ENCODE assay signal across 1 cellular context in the genomic region with DNA sequence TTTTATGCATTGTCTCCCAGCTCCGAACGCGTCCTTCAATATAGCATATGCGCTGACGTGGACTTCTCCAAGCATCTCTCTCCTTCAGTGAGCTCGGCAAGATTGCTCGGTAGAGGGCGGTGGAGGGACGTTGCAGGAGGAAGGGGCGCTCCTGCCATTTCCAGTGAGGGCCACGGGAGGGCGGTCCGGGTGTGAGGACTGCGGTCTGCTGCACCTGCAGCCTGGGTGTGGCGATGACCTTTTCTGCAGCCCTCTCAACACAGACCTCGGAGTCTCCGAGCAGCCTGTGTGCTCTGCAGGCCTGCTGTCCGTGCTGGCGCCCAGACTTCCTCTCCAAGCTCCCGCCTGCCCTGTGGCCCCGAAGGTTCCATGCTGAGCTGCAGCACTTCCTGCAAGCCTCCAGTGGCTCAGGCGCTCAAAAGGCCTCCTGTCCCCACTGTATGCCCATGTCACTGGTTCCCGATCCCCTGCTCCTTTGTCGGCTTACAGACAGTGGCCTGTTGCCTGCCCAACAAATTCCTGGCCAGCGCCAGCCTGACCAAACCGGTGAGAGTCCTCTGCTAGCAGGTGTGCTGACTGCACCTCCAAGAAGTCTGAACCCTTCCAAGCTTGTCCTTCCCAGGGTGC.
TF ChIP-seq lines count a peak whose summit lies in the region.

No MANE protein-coding gene starts in this region.

TF ChIP-seq in K562, 482 proteins besides CTCF, POLR2A, EP300 and RAD21 (continued from another document and continues in another):
- no peak for TF ChIP-seq FOXM1 (IDR thresholded peaks at IDR 0.05; ENCODE audit: low read depth)
- TF ChIP-seq FOXM1 (CRISPR knock-in tag; IDR thresholded peaks at IDR 0.05; ENCODE audit: low read depth): 0 out of 2 replicates have a peak, but pooled peaks have one; percentile 81
- TF ChIP-seq SIRT6 (IDR thresholded peaks at IDR 0.05; ENCODE audit: low read depth, low read length): no peak
- TF ChIP-seq TAF7 (tag; IDR thresholded peaks at IDR 0.05): no peak
- no peak for TF ChIP-seq STAT5A (IDR thresholded peaks at IDR 0.05; ENCODE audit: borderline replicate concordance, low read length)
- no peak for TF ChIP-seq HNRNPUL1 (IDR thresholded peaks at IDR 0.05; ENCODE audit: low read length)
- TF ChIP-seq, protein P1, sequence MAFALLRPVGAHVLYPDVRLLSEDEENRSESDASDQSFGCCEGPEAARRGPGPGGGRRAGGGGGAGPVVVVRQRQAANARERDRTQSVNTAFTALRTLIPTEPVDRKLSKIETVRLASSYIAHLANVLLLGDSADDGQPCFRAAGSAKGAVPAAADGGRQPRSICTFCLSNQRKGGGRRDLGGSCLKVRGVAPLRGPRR (CRISPR knock-in tag; IDR thresholded peaks at IDR 0.05): no peak
- TF ChIP-seq, protein P2, sequence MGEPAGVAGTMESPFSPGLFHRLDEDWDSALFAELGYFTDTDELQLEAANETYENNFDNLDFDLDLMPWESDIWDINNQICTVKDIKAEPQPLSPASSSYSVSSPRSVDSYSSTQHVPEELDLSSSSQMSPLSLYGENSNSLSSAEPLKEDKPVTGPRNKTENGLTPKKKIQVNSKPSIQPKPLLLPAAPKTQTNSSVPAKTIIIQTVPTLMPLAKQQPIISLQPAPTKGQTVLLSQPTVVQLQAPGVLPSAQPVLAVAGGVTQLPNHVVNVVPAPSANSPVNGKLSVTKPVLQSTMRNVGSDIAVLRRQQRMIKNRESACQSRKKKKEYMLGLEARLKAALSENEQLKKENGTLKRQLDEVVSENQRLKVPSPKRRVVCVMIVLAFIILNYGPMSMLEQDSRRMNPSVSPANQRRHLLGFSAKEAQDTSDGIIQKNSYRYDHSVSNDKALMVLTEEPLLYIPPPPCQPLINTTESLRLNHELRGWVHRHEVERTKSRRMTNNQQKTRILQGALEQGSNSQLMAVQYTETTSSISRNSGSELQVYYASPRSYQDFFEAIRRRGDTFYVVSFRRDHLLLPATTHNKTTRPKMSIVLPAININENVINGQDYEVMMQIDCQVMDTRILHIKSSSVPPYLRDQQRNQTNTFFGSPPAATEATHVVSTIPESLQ (CRISPR knock-in tag; IDR thresholded peaks at IDR 0.05): no peak
- no peak for TF ChIP-seq CEBPB (tag; IDR thresholded peaks at IDR 0.05)
- no peak for TF ChIP-seq ZNF165 (CRISPR knock-in tag; IDR thresholded peaks at IDR 0.05; ENCODE audit: borderline replicate concordance)
- TF ChIP-seq ZNF561 (CRISPR knock-in tag; conservative IDR thresholded peaks at IDR 0.05): no peak
- TF ChIP-seq ILF3 (IDR thresholded peaks at IDR 0.05; ENCODE audit: borderline replicate concordance): no peak
- TF ChIP-seq, protein P3, sequence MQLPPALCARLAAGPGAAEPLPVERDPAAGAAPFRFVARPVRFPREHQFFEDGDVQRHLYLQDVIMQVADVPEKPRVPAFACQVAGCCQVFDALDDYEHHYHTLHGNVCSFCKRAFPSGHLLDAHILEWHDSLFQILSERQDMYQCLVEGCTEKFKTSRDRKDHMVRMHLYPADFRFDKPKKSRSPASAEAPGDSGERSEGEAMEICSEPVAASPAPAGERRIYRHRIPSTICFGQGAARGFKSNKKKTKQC (CRISPR knock-in tag; IDR thresholded peaks at IDR 0.05): peak; percentile 55
- TF ChIP-seq NCOA1 (IDR thresholded peaks at IDR 0.05; ENCODE audit: low read depth): no peak
- peak; percentile 90 for TF ChIP-seq L3MBTL2 (IDR thresholded peaks at IDR 0.05)
- peak in 1 of 2 experiments; percentile 80; a peak in 2 of 4 replicates for TF ChIP-seq NONO (IDR thresholded peaks at IDR 0.05; ENCODE audit: low read depth in 2 of 2, low read length in 1 of 2)
- peak; percentile 94 for TF ChIP-seq XRCC5 (IDR thresholded peaks at IDR 0.05; ENCODE audit: low read depth, low read length)
- TF ChIP-seq RBM15 (IDR thresholded peaks at IDR 0.05; ENCODE audit: insufficient read depth, low read length): no peak
- TF ChIP-seq CTBP1 (IDR thresholded peaks at IDR 0.05; ENCODE audit: borderline replicate concordance): peak; percentile 99
- TF ChIP-seq YY1 (IDR thresholded peaks at IDR 0.05; ENCODE audit: borderline replicate concordance in 1 of 3, control insufficient read depth in 1 of 3, extremely low read depth in 1 of 3, insufficient read depth in 3 of 3, insufficient read length in 1 of 3, insufficient replicate concordance in 2 of 3, low read depth in 1 of 3, low read length in 2 of 3): peak in 2 of 3 experiments; percentile 49 to 76
- TF ChIP-seq, protein P4, sequence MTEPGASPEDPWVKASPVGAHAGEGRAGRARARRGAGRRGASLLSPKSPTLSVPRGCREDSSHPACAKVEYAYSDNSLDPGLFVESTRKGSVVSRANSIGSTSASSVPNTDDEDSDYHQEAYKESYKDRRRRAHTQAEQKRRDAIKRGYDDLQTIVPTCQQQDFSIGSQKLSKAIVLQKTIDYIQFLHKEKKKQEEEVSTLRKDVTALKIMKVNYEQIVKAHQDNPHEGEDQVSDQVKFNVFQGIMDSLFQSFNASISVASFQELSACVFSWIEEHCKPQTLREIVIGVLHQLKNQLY (CRISPR knock-in tag; conservative IDR thresholded peaks at IDR 0.05): no peak
- TF ChIP-seq, protein P5, sequence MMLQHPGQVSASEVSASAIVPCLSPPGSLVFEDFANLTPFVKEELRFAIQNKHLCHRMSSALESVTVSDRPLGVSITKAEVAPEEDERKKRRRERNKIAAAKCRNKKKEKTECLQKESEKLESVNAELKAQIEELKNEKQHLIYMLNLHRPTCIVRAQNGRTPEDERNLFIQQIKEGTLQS (IDR thresholded peaks at IDR 0.05): no peak
- TF ChIP-seq, protein P5 (CRISPR knock-in tag; conservative IDR thresholded peaks at IDR 0.05): no peak
- peak; percentile 60 for TF ChIP-seq EP400 (IDR thresholded peaks at IDR 0.05)
- peak; percentile 7; the same call in 1 of the 2 replicates for TF ChIP-seq NFE2 (IDR thresholded peaks at IDR 0.05; ENCODE audit: low read depth)
- TF ChIP-seq, protein P6, sequence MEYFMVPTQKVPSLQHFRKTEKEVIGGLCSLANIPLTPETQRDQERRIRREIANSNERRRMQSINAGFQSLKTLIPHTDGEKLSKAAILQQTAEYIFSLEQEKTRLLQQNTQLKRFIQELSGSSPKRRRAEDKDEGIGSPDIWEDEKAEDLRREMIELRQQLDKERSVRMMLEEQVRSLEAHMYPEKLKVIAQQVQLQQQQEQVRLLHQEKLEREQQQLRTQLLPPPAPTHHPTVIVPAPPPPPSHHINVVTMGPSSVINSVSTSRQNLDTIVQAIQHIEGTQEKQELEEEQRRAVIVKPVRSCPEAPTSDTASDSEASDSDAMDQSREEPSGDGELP (CRISPR knock-in tag; IDR thresholded peaks at IDR 0.05; ENCODE audit: borderline replicate concordance): peak; percentile 86
- TF ChIP-seq, protein P7, sequence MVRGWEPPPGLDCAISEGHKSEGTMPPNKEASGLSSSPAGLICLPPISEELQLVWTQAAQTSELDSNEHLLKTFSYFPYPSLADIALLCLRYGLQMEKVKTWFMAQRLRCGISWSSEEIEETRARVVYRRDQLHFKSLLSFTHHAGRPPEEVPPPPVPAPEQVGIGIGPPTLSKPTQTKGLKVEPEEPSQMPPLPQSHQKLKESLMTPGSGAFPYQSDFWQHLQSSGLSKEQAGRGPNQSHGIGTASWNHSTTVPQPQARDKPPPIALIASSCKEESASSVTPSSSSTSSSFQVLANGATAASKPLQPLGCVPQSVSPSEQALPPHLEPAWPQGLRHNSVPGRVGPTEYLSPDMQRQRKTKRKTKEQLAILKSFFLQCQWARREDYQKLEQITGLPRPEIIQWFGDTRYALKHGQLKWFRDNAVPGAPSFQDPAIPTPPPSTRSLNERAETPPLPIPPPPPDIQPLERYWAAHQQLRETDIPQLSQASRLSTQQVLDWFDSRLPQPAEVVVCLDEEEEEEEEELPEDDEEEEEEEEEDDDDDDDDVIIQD (CRISPR knock-in tag; IDR thresholded peaks at IDR 0.05): no peak
- TF ChIP-seq MYBL2 (IDR thresholded peaks at IDR 0.05; ENCODE audit: low read depth): no peak
- TF ChIP-seq MYBL2 (CRISPR knock-in tag; IDR thresholded peaks at IDR 0.05; ENCODE audit: borderline replicate concordance): no peak
- TF ChIP-seq ZNF76 (CRISPR knock-in tag; IDR thresholded peaks at IDR 0.05; ENCODE audit: borderline replicate concordance): 0 out of 2 replicates have a peak, but pooled peaks have one; percentile 10
- TF ChIP-seq, protein P8, sequence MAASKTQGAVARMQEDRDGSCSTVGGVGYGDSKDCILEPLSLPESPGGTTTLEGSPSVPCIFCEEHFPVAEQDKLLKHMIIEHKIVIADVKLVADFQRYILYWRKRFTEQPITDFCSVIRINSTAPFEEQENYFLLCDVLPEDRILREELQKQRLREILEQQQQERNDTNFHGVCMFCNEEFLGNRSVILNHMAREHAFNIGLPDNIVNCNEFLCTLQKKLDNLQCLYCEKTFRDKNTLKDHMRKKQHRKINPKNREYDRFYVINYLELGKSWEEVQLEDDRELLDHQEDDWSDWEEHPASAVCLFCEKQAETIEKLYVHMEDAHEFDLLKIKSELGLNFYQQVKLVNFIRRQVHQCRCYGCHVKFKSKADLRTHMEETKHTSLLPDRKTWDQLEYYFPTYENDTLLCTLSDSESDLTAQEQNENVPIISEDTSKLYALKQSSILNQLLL (CRISPR knock-in tag; IDR thresholded peaks at IDR 0.05; ENCODE audit: borderline replicate concordance): no peak
- TF ChIP-seq TCF7L2 (IDR thresholded peaks at IDR 0.05; ENCODE audit: low read depth, low read length): no peak
- peak; percentile 79; the same call in 1 of the 2 replicates for TF ChIP-seq MTA3 (IDR thresholded peaks at IDR 0.05; ENCODE audit: borderline replicate concordance)
- peak; percentile 51; the same call in 1 of the 2 replicates for TF ChIP-seq C11orf30 (IDR thresholded peaks at IDR 0.05; ENCODE audit: low read depth)
- TF ChIP-seq ZKSCAN1 (IDR thresholded peaks at IDR 0.05; ENCODE audit: low read depth, low read length): peak; percentile 87
- TF ChIP-seq GATAD2A (IDR thresholded peaks at IDR 0.05): 0 out of 2 replicates have a peak, but pooled peaks have one; percentile 42
- no peak for TF ChIP-seq WHSC1 (IDR thresholded peaks at IDR 0.05; ENCODE audit: low read length)
- TF ChIP-seq, protein P9, sequence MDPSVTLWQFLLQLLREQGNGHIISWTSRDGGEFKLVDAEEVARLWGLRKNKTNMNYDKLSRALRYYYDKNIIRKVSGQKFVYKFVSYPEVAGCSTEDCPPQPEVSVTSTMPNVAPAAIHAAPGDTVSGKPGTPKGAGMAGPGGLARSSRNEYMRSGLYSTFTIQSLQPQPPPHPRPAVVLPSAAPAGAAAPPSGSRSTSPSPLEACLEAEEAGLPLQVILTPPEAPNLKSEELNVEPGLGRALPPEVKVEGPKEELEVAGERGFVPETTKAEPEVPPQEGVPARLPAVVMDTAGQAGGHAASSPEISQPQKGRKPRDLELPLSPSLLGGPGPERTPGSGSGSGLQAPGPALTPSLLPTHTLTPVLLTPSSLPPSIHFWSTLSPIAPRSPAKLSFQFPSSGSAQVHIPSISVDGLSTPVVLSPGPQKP (CRISPR knock-in tag; IDR thresholded peaks at IDR 0.05): no peak
- TF ChIP-seq, protein P10, sequence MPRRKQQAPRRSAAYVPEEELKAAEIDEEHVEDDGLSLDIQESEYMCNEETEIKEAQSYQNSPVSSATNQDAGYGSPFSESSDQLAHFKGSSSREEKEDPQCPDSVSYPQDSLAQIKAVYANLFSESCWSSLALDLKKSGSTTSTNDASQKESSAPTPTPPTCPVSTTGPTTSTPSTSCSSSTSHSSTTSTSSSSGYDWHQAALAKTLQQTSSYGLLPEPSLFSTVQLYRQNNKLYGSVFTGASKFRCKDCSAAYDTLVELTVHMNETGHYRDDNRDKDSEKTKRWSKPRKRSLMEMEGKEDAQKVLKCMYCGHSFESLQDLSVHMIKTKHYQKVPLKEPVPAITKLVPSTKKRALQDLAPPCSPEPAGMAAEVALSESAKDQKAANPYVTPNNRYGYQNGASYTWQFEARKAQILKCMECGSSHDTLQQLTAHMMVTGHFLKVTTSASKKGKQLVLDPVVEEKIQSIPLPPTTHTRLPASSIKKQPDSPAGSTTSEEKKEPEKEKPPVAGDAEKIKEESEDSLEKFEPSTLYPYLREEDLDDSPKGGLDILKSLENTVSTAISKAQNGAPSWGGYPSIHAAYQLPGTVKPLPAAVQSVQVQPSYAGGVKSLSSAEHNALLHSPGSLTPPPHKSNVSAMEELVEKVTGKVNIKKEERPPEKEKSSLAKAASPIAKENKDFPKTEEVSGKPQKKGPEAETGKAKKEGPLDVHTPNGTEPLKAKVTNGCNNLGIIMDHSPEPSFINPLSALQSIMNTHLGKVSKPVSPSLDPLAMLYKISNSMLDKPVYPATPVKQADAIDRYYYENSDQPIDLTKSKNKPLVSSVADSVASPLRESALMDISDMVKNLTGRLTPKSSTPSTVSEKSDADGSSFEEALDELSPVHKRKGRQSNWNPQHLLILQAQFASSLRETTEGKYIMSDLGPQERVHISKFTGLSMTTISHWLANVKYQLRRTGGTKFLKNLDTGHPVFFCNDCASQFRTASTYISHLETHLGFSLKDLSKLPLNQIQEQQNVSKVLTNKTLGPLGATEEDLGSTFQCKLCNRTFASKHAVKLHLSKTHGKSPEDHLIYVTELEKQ (CRISPR knock-in tag; IDR thresholded peaks at IDR 0.05): no peak
- no peak for TF ChIP-seq ZNF707 (CRISPR knock-in tag; conservative IDR thresholded peaks at IDR 0.05)
- TF ChIP-seq, protein P11, sequence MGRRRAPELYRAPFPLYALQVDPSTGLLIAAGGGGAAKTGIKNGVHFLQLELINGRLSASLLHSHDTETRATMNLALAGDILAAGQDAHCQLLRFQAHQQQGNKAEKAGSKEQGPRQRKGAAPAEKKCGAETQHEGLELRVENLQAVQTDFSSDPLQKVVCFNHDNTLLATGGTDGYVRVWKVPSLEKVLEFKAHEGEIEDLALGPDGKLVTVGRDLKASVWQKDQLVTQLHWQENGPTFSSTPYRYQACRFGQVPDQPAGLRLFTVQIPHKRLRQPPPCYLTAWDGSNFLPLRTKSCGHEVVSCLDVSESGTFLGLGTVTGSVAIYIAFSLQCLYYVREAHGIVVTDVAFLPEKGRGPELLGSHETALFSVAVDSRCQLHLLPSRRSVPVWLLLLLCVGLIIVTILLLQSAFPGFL (CRISPR knock-in tag; IDR thresholded peaks at IDR 0.05): no peak
- TF ChIP-seq ARHGAP35 (IDR thresholded peaks at IDR 0.05; ENCODE audit: partially characterized antibody): no peak
- no peak for TF ChIP-seq SMARCB1 (IDR thresholded peaks at IDR 0.05; ENCODE audit: insufficient read length, low read depth)
- no peak for TF ChIP-seq HMG20A (CRISPR knock-in tag; conservative IDR thresholded peaks at IDR 0.05)
- TF ChIP-seq, protein P12, sequence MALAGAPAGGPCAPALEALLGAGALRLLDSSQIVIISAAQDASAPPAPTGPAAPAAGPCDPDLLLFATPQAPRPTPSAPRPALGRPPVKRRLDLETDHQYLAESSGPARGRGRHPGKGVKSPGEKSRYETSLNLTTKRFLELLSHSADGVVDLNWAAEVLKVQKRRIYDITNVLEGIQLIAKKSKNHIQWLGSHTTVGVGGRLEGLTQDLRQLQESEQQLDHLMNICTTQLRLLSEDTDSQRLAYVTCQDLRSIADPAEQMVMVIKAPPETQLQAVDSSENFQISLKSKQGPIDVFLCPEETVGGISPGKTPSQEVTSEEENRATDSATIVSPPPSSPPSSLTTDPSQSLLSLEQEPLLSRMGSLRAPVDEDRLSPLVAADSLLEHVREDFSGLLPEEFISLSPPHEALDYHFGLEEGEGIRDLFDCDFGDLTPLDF (CRISPR knock-in tag; IDR thresholded peaks at IDR 0.05): peak; percentile 58; the same call in 1 of the 2 replicates
- TF ChIP-seq NFIX (CRISPR knock-in tag; IDR thresholded peaks at IDR 0.05; ENCODE audit: low read depth): no peak
